ENCODE assay signal across 20 cellular contexts in the genomic region with DNA sequence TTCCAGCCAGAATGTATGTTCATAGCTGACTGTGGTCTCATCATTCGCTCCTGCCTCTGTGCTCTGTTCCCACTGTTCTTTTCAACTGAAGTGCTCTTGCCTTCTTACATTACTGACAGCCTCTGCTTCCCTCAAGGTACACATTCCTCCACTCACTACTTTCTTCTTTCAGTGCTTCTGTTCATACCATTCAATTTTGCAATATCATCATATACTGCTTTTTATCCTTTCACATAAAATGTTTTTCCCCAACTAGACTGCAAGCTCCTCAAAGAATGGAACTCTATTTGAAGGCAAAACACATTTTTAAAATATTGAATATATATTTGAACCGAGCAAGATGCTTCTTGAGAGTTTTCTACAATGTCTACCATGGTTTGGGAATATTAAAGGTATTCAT.
DNase-seq lines count a peak whose midpoint lies in the region; ATAC-seq, FAIRE-seq and TF ChIP-seq lines count a peak whose summit lies in the region.
"Had no signal": no experiment of that assay in that cellular context is flagged by ENCODE, and none has a peak within 500 bp of the region (broad histone marks: within the 10 kb centered on the region; RNA-seq: fewer than 3 reads in every experiment).

No MANE protein-coding gene starts in this region.

- no peaks in the 10 kb centered on the region for H3K27me3 Mint-ChIP-seq in WTC11 (ENCODE audit: low read depth)
- H3K27me3 Mint-ChIP-seq: B cell; CD4-positive, alpha-beta T cell had no signal

- no peak overlapping the region for H3K4me3 Mint-ChIP-seq in WTC11
- H3K4me3 Mint-ChIP-seq: B cell; CD4-positive, alpha-beta T cell; CD8-positive, alpha-beta T cell had no signal

- no peak overlapping the region for H2BK120ac ChIP-seq in mesenchymal stem cell (ENCODE audit: low read depth, low read length)

- H3K14ac ChIP-seq in mesenchymal stem cell (ENCODE audit: low read length in 2 of 2): no peak overlapping the region

- H2BK5ac ChIP-seq in mesenchymal stem cell (ENCODE audit: low read depth, low read length, poor library complexity, severe bottlenecking): no peak overlapping the region

- FAIRE-seq in HepG2 (lab: Jason Lieb, UNC) (no peak), K562 (lab: Jason Lieb, UNC) (no peak)
- FAIRE-seq: D721Med, GM12891, GM19239 had no signal

- H4K91ac ChIP-seq in mesenchymal stem cell (ENCODE audit: low read length): no peak overlapping the region

- intact Hi-C loops in HepG2 (cut with micrococcal nuclease; ENCODE audit: unreplicated experiment) (no loop called here), right lobe of liver (cut with DNase I) (no loop called here), K562 (cut with micrococcal nuclease) (no loop called here)

- H4K20me1 ChIP-seq in HepG2 (ENCODE audit: insufficient read depth, low read length): no peaks in the 10 kb centered on the region
- no peaks in the 10 kb centered on the region for H4K20me1 ChIP-seq in K562 (replicated peaks; ENCODE audit: control insufficient read depth, insufficient read depth, low read length)
- H4K20me1 ChIP-seq: BLaER1 treated with 17β-estradiol and CSF1 and Interleukin-3, amounts not matched to agents 10 nM and 100 nM had no signal

- no peak overlapping the region for H3K9ac ChIP-seq in HepG2 (ENCODE audit: insufficient read depth, low read depth, low read length)
- H3K9ac ChIP-seq in K562 (ENCODE audit: insufficient read depth in 1 of 2, low read depth in 2 of 2, low read length in 2 of 2): no peak overlapping the region
- H3K9ac ChIP-seq in mesenchymal stem cell (ENCODE audit: low read length): no peak overlapping the region
- H3K9ac ChIP-seq: BLaER1 treated with 17β-estradiol and CSF1 and Interleukin-3, amounts not matched to agents 10 nM and 100 nM had no signal

- in situ Hi-C loops in HepG2 (cut with HindIII; ENCODE audit: extremely low pct_ligation_motif_present, low pct_unique_long_range_greater_than_20kb): no loop called here
- in situ Hi-C loops in K562 (cut with MboI): no loop called here

- H3K9me1 ChIP-seq in K562 (ENCODE audit: control insufficient read depth, insufficient read depth, low read length): no peaks in the 10 kb centered on the region

- H3K4ac ChIP-seq in mesenchymal stem cell (ENCODE audit: low read depth in 1 of 2, low read length in 2 of 2): no peak overlapping the region

- no peaks in the 10 kb centered on the region for H3K36me3 Mint-ChIP-seq in WTC11
- H3K36me3 Mint-ChIP-seq: CD8-positive, alpha-beta T cell had no signal

- 46% methylated on average over 2 of the region's 2 CpGs for WGBS in HepG2 (ENCODE audit: low lambda C conversion rate)
- WGBS in right lobe of liver (ENCODE audit: insufficient coverage, low coverage, low lambda C conversion rate, missing lambda C conversion rate): 89% methylated on average over 2 of the region's 2 CpGs
- WGBS in K562 (ENCODE audit: insufficient coverage, low coverage, missing lambda C conversion rate): 0% methylated on average over 2 of the region's 2 CpGs
- WGBS in mesenchymal stem cell: 68% methylated on average over 1 of the region's 2 CpGs

- H3K79me2 ChIP-seq in HepG2 (ENCODE audit: insufficient read depth, low read length) (no peaks in the 10 kb centered on the region), K562 (ENCODE audit: control insufficient read depth, insufficient read depth, low read length) (no peaks in the 10 kb centered on the region)

- H3K4me2 ChIP-seq in HepG2 (ENCODE audit: low read depth, low read length): no peak overlapping the region
- no peak overlapping the region for H3K4me2 ChIP-seq in K562 (ENCODE audit: insufficient read depth, low read length)
- no peak overlapping the region for H3K4me2 ChIP-seq in mesenchymal stem cell (ENCODE audit: low read length, poor library complexity, severe bottlenecking)
- H3K4me2 ChIP-seq: BLaER1 treated with 17β-estradiol and CSF1 and Interleukin-3, amounts not matched to agents 10 nM and 100 nM had no signal

- H3K36me3 ChIP-seq in HepG2 (replicated peaks in 1 of 2; ENCODE audit: control insufficient read depth in 1 of 2, insufficient read depth in 2 of 2, low read length in 2 of 2): no peaks in the 10 kb centered on the region
- no peaks in the 10 kb centered on the region for H3K36me3 ChIP-seq in right lobe of liver
- H3K36me3 ChIP-seq in K562 (ENCODE audit: control insufficient read depth, insufficient read depth, low read length): no peaks in the 10 kb centered on the region
- H3K36me3 ChIP-seq in mesenchymal stem cell (ENCODE audit: control insufficient read depth in 1 of 2, insufficient read depth in 2 of 2, low read depth in 1 of 2, low read length in 2 of 2): no peaks in the 10 kb centered on the region
- H3K36me3 ChIP-seq: BLaER1 treated with 17β-estradiol and CSF1 and Interleukin-3, amounts not matched to agents 10 nM and 100 nM had no signal

- H2BK12ac ChIP-seq in mesenchymal stem cell (ENCODE audit: low read length in 2 of 2): no peak overlapping the region

- BruUV-seq in HepG2 (replicated peaks; lab: Mats Ljungman, UMichigan): no TSS peak
- BruUV-seq in K562 (replicated peaks; lab: Mats Ljungman, UMichigan): no TSS peak

- no peak for TF ChIP-seq CTCF in HepG2 (CRISPR knock-in tag; IDR thresholded peaks at IDR 0.05)
- TF ChIP-seq CTCF in right lobe of liver (IDR thresholded peaks at IDR 0.05): no peak
- TF ChIP-seq CTCF in K562 (IDR thresholded peaks at IDR 0.05 in 2 of 3, conservative IDR thresholded peaks at IDR 0.05 in 1 of 3; ENCODE audit: insufficient read depth in 2 of 3, low read depth in 1 of 3, low read length in 3 of 3): no peak
- TF ChIP-seq CTCF in WTC11 (IDR thresholded peaks at IDR 0.05): no peak

- peaks cover 8% of the 10 kb centered on the region for H3K4me1 Mint-ChIP-seq in WTC11
- H3K4me1 Mint-ChIP-seq: B cell had no signal

- no peaks in the 10 kb centered on the region for H3K9me3 Mint-ChIP-seq in WTC11
- H3K9me3 Mint-ChIP-seq: CD4-positive, alpha-beta T cell; CD8-positive, alpha-beta T cell had no signal

- H3K79me1 ChIP-seq in mesenchymal stem cell (replicated peaks; ENCODE audit: low read length, poor library complexity, severe bottlenecking): no peaks in the 10 kb centered on the region

- no peak overlapping the region for H2BK15ac ChIP-seq in mesenchymal stem cell (ENCODE audit: low read depth, poor library complexity, severe bottlenecking)

- H3K9me3 ChIP-seq in HepG2 (ENCODE audit: low read length) (no peaks in the 10 kb centered on the region), right lobe of liver (no peaks in the 10 kb centered on the region), K562 (replicated peaks; ENCODE audit: control insufficient read depth, insufficient read depth, low read depth, low read length) (no peaks in the 10 kb centered on the region), mesenchymal stem cell (ENCODE audit: control insufficient read depth, low read length) (no peaks in the 10 kb centered on the region)
- H3K9me3 ChIP-seq: BLaER1 treated with 17β-estradiol and CSF1 and Interleukin-3, amounts not matched to agents 10 nM and 100 nM; Caco-2 had no signal

- no peak overlapping the region for H2AK5ac ChIP-seq in mesenchymal stem cell (ENCODE audit: low read length, severe bottlenecking)

- DNase-seq in HepG2 (ENCODE audit: low spot score): no peak
- DNase-seq in right lobe of liver: no peak
- no peak for DNase-seq in K562 (ENCODE audit: extremely low read depth in 1 of 4, low spot score in 3 of 4)
- DNase-seq in mesenchymal stem cell: no peak
- DNase-seq in Ammon's horn (ENCODE audit: low spot score): no peak
- DNase-seq in WTC11 (ENCODE audit: low spot score): no peak
- DNase-seq: ACHN; Caco-2; Calu3; CD4-positive, alpha-beta T cell; CD8-positive, alpha-beta T cell; DMS79 treated with DMSO at 0.1 percent for 48 hours; GF-D8 had no signal

- no peaks in the 10 kb centered on the region for H3K4me1 ChIP-seq in HepG2 (ENCODE audit: insufficient read depth, low read length)
- H3K4me1 ChIP-seq in right lobe of liver: no peaks in the 10 kb centered on the region
- no peaks in the 10 kb centered on the region for H3K4me1 ChIP-seq in K562 (replicated peaks in 1 of 2; ENCODE audit: control insufficient read depth in 2 of 2, insufficient read depth in 2 of 2, low read length in 2 of 2)
- no peaks in the 10 kb centered on the region for H3K4me1 ChIP-seq in mesenchymal stem cell (ENCODE audit: control insufficient read depth, insufficient read depth, low read depth, low read length)
- H3K4me1 ChIP-seq: BLaER1 treated with 17β-estradiol and CSF1 and Interleukin-3, amounts not matched to agents 10 nM and 100 nM; Caco-2 had no signal

- H4K8ac ChIP-seq in mesenchymal stem cell (ENCODE audit: low read length): no peak overlapping the region

- H2AFZ ChIP-seq in HepG2 (ENCODE audit: low read length) (no peak overlapping the region), K562 (ENCODE audit: low read depth, low read length) (no peak overlapping the region), mesenchymal stem cell (ENCODE audit: low read depth, low read length) (peak overlapping the region; percentile 61)

- TF ChIP-seq RAD21 in HepG2 (CRISPR knock-in tag; IDR thresholded peaks at IDR 0.05) (no peak), K562 (CRISPR knock-in tag; conservative IDR thresholded peaks at IDR 0.05 in 1 of 2, IDR thresholded peaks at IDR 0.05 in 1 of 2) (no peak)

- CTCF ChIA-PET in HepG2 (lab: Yijun Ruan, JAX; ENCODE audit: low intra/inter-chr PET ratio, low total read pairs) (no interaction called here), K562 (lab: Yijun Ruan, JAX; ENCODE audit: low intra/inter-chr PET ratio) (no interaction called here), WTC11 (lab: Charles Lee) (no interaction called here)

- H3K4me3 ChIP-seq in HepG2 (replicated peaks in 1 of 3; ENCODE audit: insufficient read depth in 1 of 3, low read depth in 2 of 3, low read length in 3 of 3) (no peak overlapping the region), right lobe of liver (no peak overlapping the region), K562 (no peak overlapping the region), mesenchymal stem cell (ENCODE audit: insufficient read depth in 1 of 2, low read depth in 1 of 2, low read length in 2 of 2) (no peak overlapping the region)
- H3K4me3 ChIP-seq: BLaER1 treated with 17β-estradiol and CSF1 and Interleukin-3, amounts not matched to agents 10 nM and 100 nM had no signal

- no peak overlapping the region for H3K23ac ChIP-seq in mesenchymal stem cell (ENCODE audit: low read length in 2 of 2)

- ATAC-seq in HepG2 (no peak), right lobe of liver (no peak), K562 (no peak), WTC11 (no peak)
- ATAC-seq: CD8-positive, alpha-beta T cell had no signal

- TF ChIP-seq POLR2A in HepG2 (IDR thresholded peaks at IDR 0.05; ENCODE audit: insufficient read depth in 1 of 2, low read depth in 2 of 2, low read length in 2 of 2): no peak
- no peak for TF ChIP-seq POLR2A in right lobe of liver (IDR thresholded peaks at IDR 0.05)
- no peak for TF ChIP-seq POLR2A in K562 (conservative IDR thresholded peaks at IDR 0.05)

- POLR2A ChIA-PET in HepG2 (lab: Yijun Ruan, JAX): no interaction called here
- POLR2A ChIA-PET in K562 (lab: Yijun Ruan, JAX): interaction anchor here (0.7 kb wide), 1 partner anchor 28 kb away, joined by 3 read pairs; no protein-coding TSS in a partner anchor
- POLR2A ChIA-PET in WTC11 (lab: Charles Lee): no interaction called here

- no peak overlapping the region for H3K27ac ChIP-seq in HepG2 (ENCODE audit: extremely low read length, insufficient read depth, low read length)
- no peak overlapping the region for H3K27ac ChIP-seq in right lobe of liver
- no peak overlapping the region for H3K27ac ChIP-seq in K562 (ENCODE audit: extremely low read depth, low read depth, low read length)
- no peak overlapping the region for H3K27ac ChIP-seq in mesenchymal stem cell (ENCODE audit: low read length, poor library complexity, severe bottlenecking)
- H3K27ac ChIP-seq: 22Rv1; BLaER1 treated with 17β-estradiol and CSF1 and Interleukin-3, amounts not matched to agents 10 nM and 100 nM; C4-2B had no signal

- no peak overlapping the region for H3K27ac Mint-ChIP-seq in WTC11
- H3K27ac Mint-ChIP-seq: B cell; CD4-positive, alpha-beta T cell; CD8-positive, alpha-beta T cell had no signal

- no peaks in the 10 kb centered on the region for H3K27me3 ChIP-seq in HepG2 (ENCODE audit: control insufficient read depth in 1 of 2, insufficient read depth in 2 of 2, low read length in 2 of 2)
- H3K27me3 ChIP-seq in right lobe of liver: no peaks in the 10 kb centered on the region
- no peaks in the 10 kb centered on the region for H3K27me3 ChIP-seq in K562 (ENCODE audit: control insufficient read depth in 2 of 2, insufficient read depth in 2 of 2, low read length in 2 of 2)
- H3K27me3 ChIP-seq in mesenchymal stem cell (ENCODE audit: control insufficient read depth in 1 of 2, insufficient read depth in 1 of 2, low read length in 2 of 2): peaks cover 0 to 4% of the 10 kb centered on the region in 2 experiments
- H3K27me3 ChIP-seq: BLaER1 treated with 17β-estradiol and CSF1 and Interleukin-3, amounts not matched to agents 10 nM and 100 nM had no signal

- TF ChIP-seq EP300 in HepG2 (IDR thresholded peaks at IDR 0.05; ENCODE audit: low read depth in 2 of 2, low read length in 2 of 2) (no peak), HepG2 (CRISPR knock-in tag; IDR thresholded peaks at IDR 0.05; ENCODE audit: borderline replicate concordance) (no peak), K562 (IDR thresholded peaks at IDR 0.05; ENCODE audit: low read length) (no peak)

- no peak overlapping the region for H3K18ac ChIP-seq in mesenchymal stem cell (ENCODE audit: low read depth in 1 of 2, low read length in 2 of 2)

Comparison
In these comparisons a context has a peak if more than half of its experiments do, and no peak if none do; other contexts are left out.
1. Of the 241 proteins assayed by ChIP-seq in both HepG2 and K562: peak only in HepG2: MAFK; only in K562: MAFG; in both: MAFF; in neither: 238.